ENCODE assay signal across 1 cellular context in the genomic region with DNA sequence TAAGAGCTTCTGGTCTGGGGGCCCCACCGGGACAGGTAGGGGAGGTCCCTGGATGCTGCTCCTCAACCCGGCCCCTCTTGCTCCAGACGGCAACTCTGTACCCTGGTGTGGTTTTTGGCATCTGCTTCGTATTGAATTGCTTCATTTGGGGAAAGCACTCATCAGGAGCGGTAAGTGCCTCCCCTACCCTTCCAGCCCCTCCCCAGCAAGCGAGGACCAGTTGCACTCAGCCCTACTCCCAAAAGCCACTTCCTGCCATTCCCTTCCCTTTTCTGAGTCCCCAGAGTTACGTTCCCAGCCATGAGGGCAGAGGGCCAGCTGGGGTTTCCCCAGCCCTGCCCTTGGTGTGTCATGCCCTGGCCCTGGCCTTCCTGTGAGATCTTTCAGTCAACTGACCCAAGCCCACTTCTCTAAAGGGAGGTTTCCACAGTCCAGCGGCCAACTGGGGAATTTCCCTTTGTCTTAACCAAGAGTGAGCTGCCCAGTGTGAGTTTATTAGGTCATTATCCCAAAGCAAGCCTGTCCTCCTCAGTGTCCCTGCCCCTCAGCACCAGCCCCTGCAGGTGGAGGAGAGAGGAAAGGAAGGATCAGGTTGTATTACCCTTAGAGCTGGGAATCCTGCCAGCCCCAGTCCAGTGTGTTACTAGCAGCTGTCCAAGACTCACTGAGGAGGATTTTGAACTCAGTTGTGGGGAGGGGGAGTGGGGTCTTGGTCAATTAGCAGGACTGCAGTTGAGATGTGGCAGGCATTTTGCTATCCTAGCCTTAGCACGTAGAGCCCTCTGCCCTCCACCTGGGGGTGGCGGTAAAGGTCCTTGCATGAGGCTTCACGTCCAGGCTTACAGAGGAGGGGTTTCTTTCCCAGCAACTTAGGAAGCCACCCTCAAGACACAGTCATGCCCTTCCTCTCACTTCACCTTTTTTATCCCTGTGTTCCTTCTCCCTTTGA.
TF ChIP-seq lines count a peak whose summit lies in the region.

No MANE protein-coding gene starts in this region.

TF ChIP-seq in GM12878, 131 proteins besides CTCF, POLR2A, EP300 and RAD21:
- TF ChIP-seq NR2C1 (IDR thresholded peaks at IDR 0.05) (no peak), IKZF1 (conservative IDR thresholded peaks at IDR 0.05) (peak; percentile 79), RUNX3 (IDR thresholded peaks at IDR 0.05; ENCODE audit: low read length) (peak; percentile 14; the same call in 1 of the 2 replicates), DPF2 (IDR thresholded peaks at IDR 0.05) (no peak), POU2F2 (IDR thresholded peaks at IDR 0.05; ENCODE audit: borderline replicate concordance, low read depth, low read length) (no peak), SMC3 (IDR thresholded peaks at IDR 0.05; ENCODE audit: borderline replicate concordance, low read length) (peak; percentile 32; the same call in 1 of the 2 replicates), MEF2A (IDR thresholded peaks at IDR 0.05; ENCODE audit: insufficient read depth, low read depth, low read length) (no peak), IKZF2 (IDR thresholded peaks at IDR 0.05) (peak; percentile 80 to 81), EED (IDR thresholded peaks at IDR 0.05; ENCODE audit: low read depth) (peak; percentile 69), ZNF622 (IDR thresholded peaks at IDR 0.05) (no peak), NR2F1 (conservative IDR thresholded peaks at IDR 0.05) (0 out of 2 replicates have a peak, but pooled peaks have one; percentile 57), STAT3 (IDR thresholded peaks at IDR 0.05; ENCODE audit: low read depth, low read length) (no peak)
- TF ChIP-seq, protein P1, sequence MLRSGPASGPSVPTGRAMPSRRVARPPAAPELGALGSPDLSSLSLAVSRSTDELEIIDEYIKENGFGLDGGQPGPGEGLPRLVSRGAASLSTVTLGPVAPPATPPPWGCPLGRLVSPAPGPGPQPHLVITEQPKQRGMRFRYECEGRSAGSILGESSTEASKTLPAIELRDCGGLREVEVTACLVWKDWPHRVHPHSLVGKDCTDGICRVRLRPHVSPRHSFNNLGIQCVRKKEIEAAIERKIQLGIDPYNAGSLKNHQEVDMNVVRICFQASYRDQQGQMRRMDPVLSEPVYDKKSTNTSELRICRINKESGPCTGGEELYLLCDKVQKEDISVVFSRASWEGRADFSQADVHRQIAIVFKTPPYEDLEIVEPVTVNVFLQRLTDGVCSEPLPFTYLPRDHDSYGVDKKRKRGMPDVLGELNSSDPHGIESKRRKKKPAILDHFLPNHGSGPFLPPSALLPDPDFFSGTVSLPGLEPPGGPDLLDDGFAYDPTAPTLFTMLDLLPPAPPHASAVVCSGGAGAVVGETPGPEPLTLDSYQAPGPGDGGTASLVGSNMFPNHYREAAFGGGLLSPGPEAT (IDR thresholded peaks at IDR 0.05; ENCODE audit: low read depth), result peak; percentile 58; the same call in 1 of the 2 replicates
